ENCODE assay signal across 23 cellular contexts in the genomic region with DNA sequence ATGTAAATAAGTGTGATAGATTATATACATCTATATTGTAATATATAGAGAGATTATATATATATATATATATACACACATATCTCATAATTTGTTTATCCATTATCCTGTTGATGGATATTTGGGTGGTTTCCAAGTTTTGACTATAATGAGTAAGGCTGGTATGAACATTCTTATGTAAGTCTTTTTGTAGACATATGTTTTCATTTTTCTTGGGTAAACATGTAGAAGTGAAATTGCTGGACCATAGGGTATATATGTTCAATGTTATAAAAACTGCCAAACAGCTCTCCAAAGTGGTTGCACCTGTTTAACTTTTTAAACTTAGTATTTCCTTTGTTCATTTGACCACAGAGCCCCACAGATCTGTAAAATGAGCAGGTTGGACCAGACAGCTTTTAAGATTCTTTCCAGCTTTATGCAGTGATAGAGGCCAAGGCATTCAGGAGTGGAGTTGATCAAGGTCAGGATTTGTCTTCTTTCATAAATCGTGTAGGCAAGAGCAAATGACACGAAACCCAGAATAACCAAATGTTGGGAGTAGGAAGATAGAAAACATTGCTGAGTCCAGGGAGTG.
"Had no signal": no experiment of that assay in that cellular context is flagged by ENCODE, and none has a peak within 500 bp of the region (broad histone marks: within the 10 kb centered on the region; RNA-seq: fewer than 3 reads in every experiment).

No MANE protein-coding gene starts in this region.

- H3K4me1 ChIP-seq: pancreas, psoas muscle, tibial artery had no signal

- DNase-seq: activated B cell treated with CpG ODN at 0.5 μM for 24 hours; activated CD4-positive, alpha-beta T cell treated with anti-CD3 and anti-CD28 coated beads for 36 hours; activated CD4-positive, alpha-beta T cell treated with anti-CD3 and anti-CD28 coated beads, Interleukin-2, amount 50 U/mL, for 4 hours; activated CD8-positive, alpha-beta memory T cell treated with anti-CD3 and anti-CD28 coated beads, Interleukin-2, amount 50 U/mL, for 48 hours; activated naive CD4-positive, alpha-beta T cell treated with Interleukin-2 at 50 U/mL for 16 hours; activated naive CD8-positive, alpha-beta T cell treated with anti-CD3 and anti-CD28 coated beads, Interleukin-2, amount 10 ng/mL, durations not matched to agents 7 days and 5 days; activated T-cell treated with anti-CD3 and anti-CD28 coated beads, Interleukin-2, amount 50 U/mL, for 4 hours; amygdala; cerebellar nuclear complex; glutamatergic neuron; hippocampal formation; left ventricle myocardium inferior; midbrain; nephron progenitor cell; pancreas; psoas muscle; right cardiac atrium; stimulated activated CD4-positive, alpha-beta T cell treated with anti-CD3 and anti-CD28 coated beads, Interleukin-4, amount 100 ng/mL, for 24 hours; stimulated activated naive CD8-positive, alpha-beta T cell treated with anti-CD3 and anti-CD28 coated beads, Interleukin-15, amount 100 ng/mL, for 72 hours; T1000; tibial artery had no signal

- H3K27ac ChIP-seq: left ventricle myocardium inferior, pancreas, psoas muscle, tibial artery had no signal

- H3K4me1 Mint-ChIP-seq: activated CD4-positive, alpha-beta T cell treated with anti-CD3 and anti-CD28 coated beads for 36 hours; stimulated activated naive CD8-positive, alpha-beta T cell treated with anti-CD3 and anti-CD28 coated beads, Interleukin-15, amount 100 ng/mL, for 72 hours had no signal

- H3K36me3 ChIP-seq: left ventricle myocardium inferior, pancreas, tibial artery had no signal

- H3K27ac Mint-ChIP-seq: activated B cell treated with CpG ODN at 0.5 μM for 24 hours; activated CD4-positive, alpha-beta T cell treated with anti-CD3 and anti-CD28 coated beads for 36 hours; activated naive CD8-positive, alpha-beta T cell treated with anti-CD3 and anti-CD28 coated beads, Interleukin-2, amount 10 ng/mL, durations not matched to agents 7 days and 5 days; activated T-helper 2 cell treated with anti-CD3 and anti-CD28 coated beads, Interferon-gamma antibody, Interleukin-2, Interleukin-4, amounts not matched to agents 10 μg/mL and 5 μg/mL and 100 μg/mL, durations not matched to agents 14 hours and 24 hours and 36 hours; nephron progenitor cell; stimulated activated naive CD8-positive, alpha-beta T cell treated with anti-CD3 and anti-CD28 coated beads, Interleukin-15, amount 100 ng/mL, for 72 hours; T-helper 1 cell treated with Interleukin-12 subunit alpha and Interleukin-12 subunit beta and Interleukin-4 antibody, amounts not matched to agents 30 μg/mL and 1 μg/mL, for 36 hours had no signal

- H3K27me3 Mint-ChIP-seq: activated B cell treated with CpG ODN at 0.5 μM for 24 hours; activated CD4-positive, alpha-beta T cell treated with anti-CD3 and anti-CD28 coated beads for 36 hours; stimulated activated naive CD8-positive, alpha-beta T cell treated with anti-CD3 and anti-CD28 coated beads, Interleukin-15, amount 100 ng/mL, for 72 hours had no signal

- H3K9me3 Mint-ChIP-seq: activated B cell treated with CpG ODN at 0.5 μM for 24 hours; activated naive CD8-positive, alpha-beta T cell treated with anti-CD3 and anti-CD28 coated beads, Interleukin-2, amount 10 ng/mL, durations not matched to agents 7 days and 5 days; activated T-cell treated with anti-CD3 and anti-CD28 coated beads, Interleukin-2, amount 50 U/mL, for 4 hours; activated T-helper 2 cell treated with anti-CD3 and anti-CD28 coated beads, Interferon-gamma antibody, Interleukin-2, Interleukin-4, amounts not matched to agents 10 μg/mL and 5 μg/mL and 100 μg/mL, durations not matched to agents 14 hours and 24 hours and 36 hours; stimulated activated naive CD8-positive, alpha-beta T cell treated with anti-CD3 and anti-CD28 coated beads, Interleukin-15, amount 100 ng/mL, for 72 hours; T-helper 1 cell treated with Interleukin-12 subunit alpha and Interleukin-12 subunit beta and Interleukin-4 antibody, amounts not matched to agents 30 μg/mL and 1 μg/mL, for 36 hours had no signal

- H3K4me3 Mint-ChIP-seq: activated B cell treated with CpG ODN at 0.5 μM for 24 hours; activated CD4-positive, alpha-beta T cell treated with anti-CD3 and anti-CD28 coated beads for 36 hours; activated naive CD8-positive, alpha-beta T cell treated with anti-CD3 and anti-CD28 coated beads, Interleukin-2, amount 10 ng/mL, durations not matched to agents 7 days and 5 days; activated T-cell treated with anti-CD3 and anti-CD28 coated beads, Interleukin-2, amount 50 U/mL, for 4 hours; nephron progenitor cell; stimulated activated naive CD8-positive, alpha-beta T cell treated with anti-CD3 and anti-CD28 coated beads, Interleukin-15, amount 100 ng/mL, for 72 hours; T-helper 1 cell treated with Interleukin-12 subunit alpha and Interleukin-12 subunit beta and Interleukin-4 antibody, amounts not matched to agents 30 μg/mL and 1 μg/mL, for 36 hours had no signal

- ATAC-seq: activated CD4-positive, alpha-beta T cell treated with anti-CD3 and anti-CD28 coated beads for 36 hours; activated T-cell treated with anti-CD3 and anti-CD28 coated beads, Interleukin-2, amount 50 U/mL, for 4 hours; pancreas; psoas muscle; right cardiac atrium; stimulated activated naive CD8-positive, alpha-beta T cell treated with anti-CD3 and anti-CD28 coated beads, Interleukin-15, amount 100 ng/mL, for 72 hours had no signal

- H3K4me3 ChIP-seq: left ventricle myocardium inferior, pancreas, psoas muscle, tibial artery had no signal

- H3K9me3 ChIP-seq: left ventricle myocardium inferior, pancreas, psoas muscle had no signal

- H3K36me3 Mint-ChIP-seq: activated naive CD8-positive, alpha-beta T cell treated with anti-CD3 and anti-CD28 coated beads, Interleukin-2, amount 10 ng/mL, durations not matched to agents 7 days and 5 days had no signal
